Comparison of ENCODE assay signal across 19 cellular contexts in the genomic region with DNA sequence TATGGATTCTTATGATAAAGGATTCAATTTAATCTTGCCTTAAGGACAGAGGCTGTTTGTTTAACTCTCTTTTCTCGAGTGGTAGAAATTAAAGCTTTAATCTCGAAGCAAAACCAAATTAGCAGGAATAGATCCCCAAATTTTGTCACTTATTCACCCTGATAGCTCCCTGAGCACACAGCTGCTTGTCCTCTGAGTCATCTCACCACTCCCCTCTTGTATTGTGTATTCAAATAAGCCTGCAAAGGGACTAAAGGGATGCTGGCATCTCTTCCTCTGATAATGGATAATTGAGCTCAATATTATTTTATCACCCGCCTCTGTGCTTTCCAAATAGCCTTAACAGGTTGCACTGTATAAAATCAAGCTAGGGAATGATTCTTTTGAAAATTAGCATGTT.
A peak's percentile ranks its signal among the peaks of the same experiment; 100 is the strongest.
DNase-seq lines count a peak whose midpoint lies in the region; ATAC-seq and TF ChIP-seq lines count a peak whose summit lies in the region.
"Had no signal": no experiment of that assay in that cellular context is flagged by ENCODE, and none has a peak within 500 bp of the region (broad histone marks: within the 10 kb centered on the region; RNA-seq: fewer than 3 reads in every experiment).

No MANE protein-coding gene starts in this region.

- no peaks in the 10 kb centered on the region for H3K36me3 ChIP-seq in HUES48 (ENCODE audit: control insufficient read depth, insufficient read depth, low read length)
- H3K36me3 ChIP-seq in mesendoderm (ENCODE audit: control insufficient read depth, insufficient read depth, low read length): no peaks in the 10 kb centered on the region
- no peaks in the 10 kb centered on the region for H3K36me3 ChIP-seq in right atrium auricular region
- H3K36me3 ChIP-seq: BLaER1, esophagus squamous epithelium, SJCRH30, spleen, WERI-Rb-1 had no signal

- H3K9ac ChIP-seq in HUES48 (ENCODE audit: low read depth, low read length): no peak overlapping the region
- H3K9ac ChIP-seq in mesendoderm (ENCODE audit: low read length): no peak overlapping the region
- H3K9ac ChIP-seq: BLaER1 had no signal

- WGBS in mesendoderm (ENCODE audit: extremely low coverage, insufficient coverage, low lambda C conversion rate): no CpG with 5 or more reads among the region's 3 CpGs

- no peak overlapping the region for H3K23ac ChIP-seq in mesendoderm (ENCODE audit: low read length)

- ATAC-seq in WTC11: peak; percentile 84

- H3K79me1 ChIP-seq in mesendoderm (ENCODE audit: low read length): no peaks in the 10 kb centered on the region

- H2BK15ac ChIP-seq in mesendoderm (replicated peaks; ENCODE audit: low read depth): no peak overlapping the region

- CTCF ChIA-PET in WTC11 (lab: Charles Lee): interaction anchor here (0.6 kb wide), 1 partner anchor 741 kb away, joined by 3 read pairs; no protein-coding TSS in a partner anchor

- H3K36me3 Mint-ChIP-seq in WTC11: no peaks in the 10 kb centered on the region

- no peak overlapping the region for H3K56ac ChIP-seq in mesendoderm (ENCODE audit: low read length)

- H4K5ac ChIP-seq in mesendoderm (ENCODE audit: low read length): no peak overlapping the region

- H3K4me1 ChIP-seq in HUES48 (ENCODE audit: control insufficient read depth, insufficient read depth, low read length): peaks cover 9% of the 10 kb centered on the region
- no peaks in the 10 kb centered on the region for H3K4me1 ChIP-seq in mesendoderm (ENCODE audit: control insufficient read depth, low read depth, low read length)
- no peaks in the 10 kb centered on the region for H3K4me1 ChIP-seq in right atrium auricular region
- H3K4me1 ChIP-seq: BLaER1, esophagus squamous epithelium, SJCRH30, spleen had no signal

- H2AK5ac ChIP-seq in mesendoderm (ENCODE audit: low read length): no peak overlapping the region

- DNase-seq in NCI-H146 (lab: John Stamatoyannopoulos, UW) (peak; percentile 36), NCI-H146 treated with DMSO at 0.1 percent for 48 hours (lab: John Stamatoyannopoulos, UW; ENCODE audit: unreplicated experiment) (no peak), WTC11 (ENCODE audit: low spot score) (no peak), mesendoderm (peak; percentile 92), putamen (ENCODE audit: low spot score) (no peak), NCI-H2227 treated with DMSO at 0.1 percent for 48 hours (lab: John Stamatoyannopoulos, UW) (no peak), right atrium auricular region (ENCODE audit: low spot score) (no peak)
- DNase-seq: 8988T; activated CD4-positive, alpha-beta T cell treated with anti-CD3 and anti-CD28 coated beads, Interleukin-2, amount 50 U/mL, for 4 hours; amygdala; central memory CD4-positive, alpha-beta T cell; esophagus squamous epithelium; NCI-H1436; SJCRH30; spleen; T-helper 2 cell; WERI-Rb-1 had no signal

- no peaks in the 10 kb centered on the region for H3K9me3 ChIP-seq in HUES48 (ENCODE audit: control insufficient read depth, insufficient read depth, low read length)
- H3K9me3 ChIP-seq in right atrium auricular region: no peaks in the 10 kb centered on the region
- H3K9me3 ChIP-seq: BLaER1, esophagus squamous epithelium, SJCRH30, spleen had no signal

- H3K4me2 ChIP-seq in mesendoderm (ENCODE audit: low read length): no peak overlapping the region
- H3K4me2 ChIP-seq: BLaER1 had no signal

- H3K27me3 Mint-ChIP-seq in WTC11 (ENCODE audit: low read depth): no peaks in the 10 kb centered on the region

- H3K27me3 ChIP-seq in HUES48 (ENCODE audit: control insufficient read depth, insufficient read depth, low read length) (no peaks in the 10 kb centered on the region), mesendoderm (ENCODE audit: insufficient read depth, low read length, poor library complexity) (no peaks in the 10 kb centered on the region), right atrium auricular region (no peaks in the 10 kb centered on the region)
- H3K27me3 ChIP-seq: BLaER1, esophagus squamous epithelium, SJCRH30, spleen had no signal

- no peaks in the 10 kb centered on the region for H3K9me3 Mint-ChIP-seq in WTC11

- H3K27ac Mint-ChIP-seq in WTC11: no peak overlapping the region

- no peak overlapping the region for H2BK5ac ChIP-seq in mesendoderm (ENCODE audit: low read length)

- no peaks in the 10 kb centered on the region for H3K79me2 ChIP-seq in mesendoderm (ENCODE audit: control insufficient read depth, insufficient read depth, low read length)

- no peak overlapping the region for H2BK120ac ChIP-seq in mesendoderm (ENCODE audit: low read depth, low read length)

- H3K4me3 ChIP-seq in HUES48 (ENCODE audit: low read depth, low read length): no peak overlapping the region
- no peak overlapping the region for H3K4me3 ChIP-seq in mesendoderm (ENCODE audit: low read length)
- H3K4me3 ChIP-seq in right atrium auricular region: no peak overlapping the region
- H3K4me3 ChIP-seq: BLaER1, esophagus squamous epithelium, SJCRH30, spleen had no signal

- TF ChIP-seq CTCF in WTC11 (IDR thresholded peaks at IDR 0.05) (no peak), right atrium auricular region (IDR thresholded peaks at IDR 0.05) (no peak)

- H3K18ac ChIP-seq in mesendoderm (ENCODE audit: low read length): no peak overlapping the region

- H3K4me3 Mint-ChIP-seq in WTC11: no peak overlapping the region

- POLR2A ChIA-PET in WTC11 (lab: Charles Lee): no interaction called here

- peak overlapping the region; percentile 55 for H3K27ac ChIP-seq in HUES48 (ENCODE audit: low read depth, low read length)
- no peak overlapping the region for H3K27ac ChIP-seq in mesendoderm (ENCODE audit: low read depth, low read length)
- H3K27ac ChIP-seq in right atrium auricular region: no peak overlapping the region
- H3K27ac ChIP-seq: BLaER1, esophagus squamous epithelium, SJCRH30, spleen, WERI-Rb-1 had no signal

- no peak overlapping the region for H3K4ac ChIP-seq in mesendoderm (ENCODE audit: low read depth, low read length)

- no peak overlapping the region for H4K8ac ChIP-seq in mesendoderm (ENCODE audit: low read depth, low read length)

- peaks cover 13% of the 10 kb centered on the region for H3K4me1 Mint-ChIP-seq in WTC11

TF ChIP-seq in WTC11, 78 proteins besides CTCF, POLR2A, EP300 and RAD21:
- TF ChIP-seq FOXP1 (CRISPR knock-in tag; IDR thresholded peaks at IDR 0.05; ENCODE audit: borderline replicate concordance) (no peak), NFATC4 (CRISPR knock-in tag; IDR thresholded peaks at IDR 0.05) (no peak), NR1H2 (CRISPR knock-in tag; IDR thresholded peaks at IDR 0.05) (no peak), RORB (CRISPR knock-in tag; IDR thresholded peaks at IDR 0.05) (no peak)
- TF ChIP-seq, protein P1, sequence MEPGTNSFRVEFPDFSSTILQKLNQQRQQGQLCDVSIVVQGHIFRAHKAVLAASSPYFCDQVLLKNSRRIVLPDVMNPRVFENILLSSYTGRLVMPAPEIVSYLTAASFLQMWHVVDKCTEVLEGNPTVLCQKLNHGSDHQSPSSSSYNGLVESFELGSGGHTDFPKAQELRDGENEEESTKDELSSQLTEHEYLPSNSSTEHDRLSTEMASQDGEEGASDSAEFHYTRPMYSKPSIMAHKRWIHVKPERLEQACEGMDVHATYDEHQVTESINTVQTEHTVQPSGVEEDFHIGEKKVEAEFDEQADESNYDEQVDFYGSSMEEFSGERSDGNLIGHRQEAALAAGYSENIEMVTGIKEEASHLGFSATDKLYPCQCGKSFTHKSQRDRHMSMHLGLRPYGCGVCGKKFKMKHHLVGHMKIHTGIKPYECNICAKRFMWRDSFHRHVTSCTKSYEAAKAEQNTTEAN (CRISPR knock-in tag; IDR thresholded peaks at IDR 0.05): no peak
- TF ChIP-seq, protein P2, sequence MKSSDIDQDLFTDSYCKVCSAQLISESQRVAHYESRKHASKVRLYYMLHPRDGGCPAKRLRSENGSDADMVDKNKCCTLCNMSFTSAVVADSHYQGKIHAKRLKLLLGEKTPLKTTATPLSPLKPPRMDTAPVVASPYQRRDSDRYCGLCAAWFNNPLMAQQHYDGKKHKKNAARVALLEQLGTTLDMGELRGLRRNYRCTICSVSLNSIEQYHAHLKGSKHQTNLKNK (CRISPR knock-in tag; IDR thresholded peaks at IDR 0.05): no peak

Comparison
In these comparisons a context has a peak if more than half of its experiments do, and no peak if none do; other contexts are left out.
1. DNase-seq: peak in NCI-H146 (single experiment) and mesendoderm (single experiment); none in NCI-H146 treated with DMSO at 0.1 percent for 48 hours (single experiment), WTC11 (single experiment), putamen (single experiment), NCI-H2227 treated with DMSO at 0.1 percent for 48 hours (single experiment) and right atrium auricular region (single experiment).